Comparison of ENCODE assay signal across 9 cellular contexts in the genomic region with DNA sequence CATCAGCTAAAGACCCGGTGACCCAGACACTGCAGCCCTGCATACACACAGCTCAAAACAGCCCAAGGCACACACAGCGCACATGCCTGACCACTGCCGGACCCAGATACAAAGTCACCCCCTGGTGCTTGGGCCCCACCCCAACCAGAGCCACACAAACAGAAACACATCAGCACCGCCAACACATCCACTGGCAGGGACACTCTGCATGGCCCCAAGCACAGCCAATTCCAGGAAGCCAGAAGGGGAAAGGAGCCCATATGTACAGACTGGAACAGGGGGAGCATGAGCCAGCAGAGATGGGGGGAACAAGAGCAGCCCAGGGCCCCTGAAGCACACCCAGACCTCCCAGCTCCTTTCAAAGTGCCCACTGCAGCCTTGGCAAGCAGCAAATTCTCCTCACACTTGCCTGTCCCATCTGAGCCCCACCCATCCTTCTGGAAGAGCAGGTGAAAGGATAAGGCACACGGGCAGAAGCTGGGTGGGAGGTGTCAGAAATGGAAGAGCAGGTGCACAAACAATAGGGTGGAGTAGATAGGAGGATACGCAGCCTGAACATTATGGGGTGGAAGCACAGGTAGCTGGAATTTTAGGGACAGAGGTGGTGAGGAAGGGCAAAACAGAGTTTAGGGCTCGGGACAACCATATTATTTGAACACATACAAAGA.
DNase-seq lines count a peak whose midpoint lies in the region; ATAC-seq and TF ChIP-seq lines count a peak whose summit lies in the region.
"Had no signal": no experiment of that assay in that cellular context is flagged by ENCODE, and none has a peak within 500 bp of the region (broad histone marks: within the 10 kb centered on the region; RNA-seq: fewer than 3 reads in every experiment).

No MANE protein-coding gene starts in this region.

- H3K9me3 ChIP-seq in right lobe of liver: no peaks in the 10 kb centered on the region
- no peaks in the 10 kb centered on the region for H3K9me3 ChIP-seq in thoracic aorta

- WGBS in right lobe of liver (ENCODE audit: insufficient coverage, low coverage, low lambda C conversion rate, missing lambda C conversion rate): 39% methylated on average over 5 of the region's 7 CpGs

- ATAC-seq in right lobe of liver (peak in 2 of 4 donors; percentile 0 to 2), thoracic aorta (ENCODE audit: insufficient number of reproducible peaks, low FRiP score, low read depth) (no peak), HG03097 (IDR thresholded peaks at IDR 0.05; ENCODE audit: low FRiP score, unreplicated experiment) (no peak), GM19023 (IDR thresholded peaks at IDR 0.05; ENCODE audit: unreplicated experiment) (no peak)
- ATAC-seq: natural killer cell treated with Interleukin-12 subunit alpha and Interleukin-12 subunit beta and Interleukin-15 and Interleukin-18, amount 100 ng/mL, for 72 hours had no signal

- H3K4me3 ChIP-seq in right lobe of liver (no peak overlapping the region), thoracic aorta (peak overlapping the region; percentile 82)

- H3K27ac ChIP-seq in angular gyrus (ENCODE audit: low read depth, low read length) (peak overlapping the region; percentile 37), right lobe of liver (peak overlapping the region; percentile 33 to 97 (median 89)), thoracic aorta (peak overlapping the region; percentile 99 to 100)

- H3K4me1 ChIP-seq in right lobe of liver (peaks cover 0 to 96% (median 48%) of the 10 kb centered on the region in 4 donors), thoracic aorta (ENCODE audit: control insufficient read depth in 1 of 2, low read depth in 2 of 2) (peaks cover 70 to 94% of the 10 kb centered on the region in 2 donors)

- intact Hi-C loops in right lobe of liver (cut with DNase I): loop anchor here in 1 of 2 donors (5.0 to 10.0 kb wide), 2 partner anchors 36 to 51 kb away; no protein-coding TSS in a partner anchor

- no peak for TF ChIP-seq POLR2A in right lobe of liver (IDR thresholded peaks at IDR 0.05)

- H3K27me3 ChIP-seq in right lobe of liver (no peaks in the 10 kb centered on the region), thoracic aorta (replicated peaks; ENCODE audit: insufficient read depth) (no peaks in the 10 kb centered on the region)

- TF ChIP-seq CTCF in right lobe of liver (IDR thresholded peaks at IDR 0.05) (no peak), thoracic aorta (IDR thresholded peaks at IDR 0.05) (no peak)

- DNase-seq in NCI-H2029 treated with DMSO at 0.1 percent for 48 hours (lab: John Stamatoyannopoulos, UW): peak; percentile 87
- peak in 2 of 3 donors; percentile 43 to 54 for DNase-seq in right lobe of liver
- DNase-seq in thoracic aorta (ENCODE audit: low spot score): no peak
- no peak for DNase-seq in kidney glomerular epithelial cell (lab: John Stamatoyannopoulos, UW)
- DNase-seq: activated naive CD4-positive, alpha-beta T cell treated with Interleukin-2 at 50 U/mL for 16 hours had no signal

- H3K36me3 ChIP-seq in right lobe of liver (peaks cover 0 to 6% (median 0%) of the 10 kb centered on the region in 4 donors), thoracic aorta (peaks cover under 1% of the 10 kb centered on the region)

Comparison
In these comparisons a context has a peak if more than half of its experiments do, and no peak if none do; other contexts are left out.
1. DNase-seq: peak in NCI-H2029 treated with DMSO at 0.1 percent for 48 hours (single experiment) and right lobe of liver (2 of 3); none in thoracic aorta (single experiment) and kidney glomerular epithelial cell (single experiment).
2. H3K27ac ChIP-seq: peak in every context shown above with its lines; median percentile 100 in thoracic aorta; 89 in right lobe of liver; 37 in angular gyrus.